Comparison of ENCODE assay signal across 1 cellular context in the genomic region with DNA sequence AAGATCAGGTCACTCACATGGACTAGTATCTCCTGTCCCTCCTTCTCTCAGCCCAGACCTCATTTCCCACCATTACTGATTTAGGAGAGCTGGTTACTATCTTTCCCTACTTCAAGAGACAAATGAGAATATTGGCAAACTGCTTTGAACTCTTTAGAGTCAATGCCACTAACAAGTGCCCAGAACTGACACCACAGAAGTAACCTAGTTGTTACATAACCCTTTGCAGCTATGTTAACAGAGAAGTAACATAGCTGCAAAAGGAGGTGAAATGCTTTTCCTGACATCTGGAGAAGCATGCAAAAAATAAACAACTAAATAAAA.
TF ChIP-seq lines count a peak whose summit lies in the region.

No MANE protein-coding gene starts in this region.

TF ChIP-seq in HepG2, 621 proteins besides CTCF, POLR2A, EP300 and RAD21 (continued from another document):
- TF ChIP-seq, protein P1, sequence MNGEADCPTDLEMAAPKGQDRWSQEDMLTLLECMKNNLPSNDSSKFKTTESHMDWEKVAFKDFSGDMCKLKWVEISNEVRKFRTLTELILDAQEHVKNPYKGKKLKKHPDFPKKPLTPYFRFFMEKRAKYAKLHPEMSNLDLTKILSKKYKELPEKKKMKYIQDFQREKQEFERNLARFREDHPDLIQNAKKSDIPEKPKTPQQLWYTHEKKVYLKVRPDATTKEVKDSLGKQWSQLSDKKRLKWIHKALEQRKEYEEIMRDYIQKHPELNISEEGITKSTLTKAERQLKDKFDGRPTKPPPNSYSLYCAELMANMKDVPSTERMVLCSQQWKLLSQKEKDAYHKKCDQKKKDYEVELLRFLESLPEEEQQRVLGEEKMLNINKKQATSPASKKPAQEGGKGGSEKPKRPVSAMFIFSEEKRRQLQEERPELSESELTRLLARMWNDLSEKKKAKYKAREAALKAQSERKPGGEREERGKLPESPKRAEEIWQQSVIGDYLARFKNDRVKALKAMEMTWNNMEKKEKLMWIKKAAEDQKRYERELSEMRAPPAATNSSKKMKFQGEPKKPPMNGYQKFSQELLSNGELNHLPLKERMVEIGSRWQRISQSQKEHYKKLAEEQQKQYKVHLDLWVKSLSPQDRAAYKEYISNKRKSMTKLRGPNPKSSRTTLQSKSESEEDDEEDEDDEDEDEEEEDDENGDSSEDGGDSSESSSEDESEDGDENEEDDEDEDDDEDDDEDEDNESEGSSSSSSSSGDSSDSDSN (CRISPR knock-in tag; IDR thresholded peaks at IDR 0.05) = no peak
- TF ChIP-seq, protein P2, sequence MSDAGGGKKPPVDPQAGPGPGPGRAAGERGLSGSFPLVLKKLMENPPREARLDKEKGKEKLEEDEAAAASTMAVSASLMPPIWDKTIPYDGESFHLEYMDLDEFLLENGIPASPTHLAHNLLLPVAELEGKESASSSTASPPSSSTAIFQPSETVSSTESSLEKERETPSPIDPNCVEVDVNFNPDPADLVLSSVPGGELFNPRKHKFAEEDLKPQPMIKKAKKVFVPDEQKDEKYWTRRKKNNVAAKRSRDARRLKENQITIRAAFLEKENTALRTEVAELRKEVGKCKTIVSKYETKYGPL (CRISPR knock-in tag; IDR thresholded peaks at IDR 0.05) = 0 out of 2 replicates have a peak, but pooled peaks have one; percentile 40
